Comparison of ENCODE assay signal across 8 cellular contexts in genomic region chr19:29810504-29810871, GRCh38. TPM values are rescaled to one million over a fixed set of nuclear protein-coding genes. Genes with fewer than 3 reads are reported as not detected.
DNase-seq lines count a peak whose midpoint lies in the region; ATAC-seq, FAIRE-seq and TF ChIP-seq lines count a peak whose summit lies in the region.

No MANE protein-coding gene starts in this region.

- H3K4me1 Mint-ChIP-seq in brain (peaks cover 36% of the 10 kb centered on the region), nephron (peaks cover 41% of the 10 kb centered on the region)

- H3K9me3 Mint-ChIP-seq in brain (peaks cover 0 to 2% (median 0%) of the 10 kb centered on the region in 5 experiments), nephron (no peaks in the 10 kb centered on the region)

- H3K27me3 Mint-ChIP-seq in brain (peaks cover 15% of the 10 kb centered on the region), nephron (ENCODE audit: low read depth) (peaks cover 7% of the 10 kb centered on the region)

- ATAC-seq in GM21737 (IDR thresholded peaks at IDR 0.05; ENCODE audit: unreplicated experiment) (no peak), HG02759 (IDR thresholded peaks at IDR 0.05; ENCODE audit: unreplicated experiment) (no peak), GM19463 (IDR thresholded peaks at IDR 0.05; ENCODE audit: unreplicated experiment) (no peak)

- FAIRE-seq in D721Med (lab: Jason Lieb, UNC): no peak

- H3K27ac Mint-ChIP-seq in brain (peak overlapping the region in 3 of 5 experiments; percentile 6 to 63 (median 63)), nephron (peak overlapping the region in 2 of 3 experiments; percentile 63 to 70)

- TF ChIP-seq POLR2A in NB4 (IDR thresholded peaks at IDR 0.05; ENCODE audit: extremely low read depth, insufficient read length): no peak

- peak; percentile 11 for DNase-seq in NB4 (ENCODE audit: low read depth)
- DNase-seq in D721Med (ENCODE audit: insufficient read length, low spot score): no peak

- peak overlapping the region; percentile 80 to 88 (median 82) for H3K4me3 Mint-ChIP-seq in brain
- H3K4me3 Mint-ChIP-seq in nephron: peak overlapping the region; percentile 81 to 90 (median 88)

- TF ChIP-seq CTCF in GM12875 (IDR thresholded peaks at IDR 0.05; ENCODE audit: borderline replicate concordance, insufficient read depth, low read depth, low read length): no peak
- TF ChIP-seq CTCF in NB4 (IDR thresholded peaks at IDR 0.05; ENCODE audit: low read depth, low read length): no peak
- TF ChIP-seq CTCF in brain (conservative IDR thresholded peaks at IDR 0.05): no peak
- no peak for TF ChIP-seq CTCF in nephron (IDR thresholded peaks at IDR 0.05; ENCODE audit: unreplicated experiment in 3 of 3)
- TF ChIP-seq CTCF in D721Med (IDR thresholded peaks at IDR 0.05; ENCODE audit: insufficient read depth, missing control alignments): no peak

- H3K36me3 Mint-ChIP-seq in brain: no peaks in the 10 kb centered on the region
- H3K36me3 Mint-ChIP-seq in nephron (ENCODE audit: low read depth): no peaks in the 10 kb centered on the region

- H3K4me3 ChIP-seq in GM12875 (ENCODE audit: low read depth, low read length): peak overlapping the region; percentile 74
- H3K4me3 ChIP-seq in NB4 (ENCODE audit: low read depth, low read length): peak overlapping the region; percentile 57

RNA-seq across cellular contexts. Expression of gene CCNE1, which starts 1.3 kb away (rescaled TPM):
- 21.1 TPM for polyA plus RNA-seq in brain (ENCODE audit: insufficient read depth, low read depth, low replicate concordance)
